ENCODE assay signal across 13 cellular contexts in the genomic region with DNA sequence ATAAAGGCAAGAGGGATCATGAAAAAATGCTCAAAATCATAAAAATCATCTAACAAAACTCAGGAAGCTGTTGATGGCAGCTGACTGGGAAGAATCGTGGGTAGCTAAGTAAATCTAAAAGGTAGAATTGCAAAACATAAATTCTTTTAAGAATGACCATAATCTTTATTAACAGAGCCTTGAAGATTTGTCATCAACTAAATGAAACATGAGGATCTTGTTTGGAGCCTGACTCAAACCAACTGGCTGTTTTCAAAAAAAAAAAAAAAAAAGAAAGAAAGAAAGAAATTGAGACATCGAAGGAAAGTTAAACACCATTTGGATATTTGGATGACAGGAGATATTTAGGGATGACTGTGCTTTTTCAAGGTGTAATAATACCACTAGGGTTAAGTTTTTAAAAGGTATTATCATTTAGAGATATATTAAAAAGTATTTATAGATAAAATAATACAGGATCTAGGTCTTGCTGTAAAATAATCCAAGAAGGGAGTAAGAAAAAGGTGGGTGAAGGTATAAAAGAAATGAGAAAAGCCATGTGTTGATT. TPM values are rescaled to one million over a fixed set of nuclear protein-coding genes. Genes with fewer than 3 reads are reported as not detected.
DNase-seq lines count a peak whose midpoint lies in the region; ATAC-seq and TF ChIP-seq lines count a peak whose summit lies in the region.
"Had no signal": no experiment of that assay in that cellular context is flagged by ENCODE, and none has a peak within 500 bp of the region (broad histone marks: within the 10 kb centered on the region; RNA-seq: fewer than 3 reads in every experiment).

No MANE protein-coding gene starts in this region.

- peaks cover 62% of the 10 kb centered on the region for H3K4me1 Mint-ChIP-seq in activated naive CD8-positive, alpha-beta T cell treated with anti-CD3 and anti-CD28 coated beads, Interleukin-2, amount 50 U/mL, for 24 hours

- 86% methylated on average over 2 of the region's 2 CpGs for WGBS in smooth muscle cell (ENCODE audit: low lambda C conversion rate)

- H3K27ac ChIP-seq in muscle layer of duodenum (ENCODE audit: low read length) = peak overlapping the region; percentile 1
- no peak overlapping the region for H3K27ac ChIP-seq in smooth muscle cell (ENCODE audit: low read depth)
- H3K27ac ChIP-seq: right lobe of liver had no signal

- TF ChIP-seq CTCF in AG09309 (IDR thresholded peaks at IDR 0.05; ENCODE audit: control insufficient read depth, insufficient read depth, low read depth, low read length, missing control alignments) (no peak), smooth muscle cell (IDR thresholded peaks at IDR 0.05; ENCODE audit: borderline replicate concordance, insufficient read depth, poor library complexity, severe bottlenecking) (no peak)

- no peaks in the 10 kb centered on the region for H3K27me3 ChIP-seq in muscle layer of duodenum (ENCODE audit: low read depth, low read length)
- no peaks in the 10 kb centered on the region for H3K27me3 ChIP-seq in smooth muscle cell (ENCODE audit: low read depth)
- H3K27me3 ChIP-seq: adrenal gland, right lobe of liver had no signal

- H3K27ac Mint-ChIP-seq in activated naive CD8-positive, alpha-beta T cell treated with anti-CD3 and anti-CD28 coated beads, Interleukin-2, amount 50 U/mL, for 24 hours = peak overlapping the region; percentile 88

- peak overlapping the region; percentile 25 for H3K4me3 Mint-ChIP-seq in activated naive CD8-positive, alpha-beta T cell treated with anti-CD3 and anti-CD28 coated beads, Interleukin-2, amount 50 U/mL, for 24 hours

- no peaks in the 10 kb centered on the region for H3K79me2 ChIP-seq in smooth muscle cell (ENCODE audit: low read depth)

- H3K27me3 Mint-ChIP-seq in activated naive CD8-positive, alpha-beta T cell treated with anti-CD3 and anti-CD28 coated beads, Interleukin-2, amount 50 U/mL, for 24 hours = no peaks in the 10 kb centered on the region

- peaks cover 0 to 14% of the 10 kb centered on the region in 2 donors for H3K36me3 ChIP-seq in muscle layer of duodenum (ENCODE audit: control insufficient read depth in 1 of 2, insufficient read depth in 2 of 2, low read length in 2 of 2)
- no peaks in the 10 kb centered on the region for H3K36me3 ChIP-seq in smooth muscle cell (ENCODE audit: low read depth)
- H3K36me3 ChIP-seq: adrenal gland, right lobe of liver had no signal

- peaks cover 28 to 53% of the 10 kb centered on the region in 2 donors for H3K4me1 ChIP-seq in muscle layer of duodenum (ENCODE audit: control insufficient read depth in 1 of 2, insufficient read depth in 2 of 2, low read length in 2 of 2)
- H3K4me1 ChIP-seq in smooth muscle cell (ENCODE audit: low read depth) = no peaks in the 10 kb centered on the region

- no peaks in the 10 kb centered on the region for H3K9me3 Mint-ChIP-seq in activated naive CD8-positive, alpha-beta T cell treated with anti-CD3 and anti-CD28 coated beads, Interleukin-2, amount 50 U/mL, for 24 hours

- no peaks in the 10 kb centered on the region for H3K9me3 ChIP-seq in muscle layer of duodenum (ENCODE audit: control insufficient read depth in 1 of 2, low read length in 2 of 2)
- no peaks in the 10 kb centered on the region for H3K9me3 ChIP-seq in smooth muscle cell (replicated peaks; ENCODE audit: low read depth)
- H3K9me3 ChIP-seq: adrenal gland, right lobe of liver had no signal

- DNase-seq in AG09309 (ENCODE audit: low read depth) (peak; percentile 63), GM03348 (ENCODE audit: low spot score) (peak; percentile 61), smooth muscle cell (lab: John Stamatoyannopoulos, UW; ENCODE audit: unreplicated experiment) (no peak)
- DNase-seq in activated naive CD8-positive, alpha-beta T cell treated with anti-CD3 and anti-CD28 coated beads, Interleukin-2, amount 50 U/mL, for 24 hours = no peak
- no peak for DNase-seq in stimulated activated naive CD4-positive, alpha-beta T cell treated with Interleukin-2 at 50 U/mL for 16 hours (lab: John Stamatoyannopoulos, UW)
- DNase-seq: effector CD4-positive, alpha-beta T cell; KG1; NCI-H226; right lobe of liver had no signal

- ATAC-seq in activated naive CD8-positive, alpha-beta T cell treated with anti-CD3 and anti-CD28 coated beads, Interleukin-2, amount 50 U/mL, for 24 hours = no peak
- ATAC-seq in HG02852 (IDR thresholded peaks at IDR 0.05; ENCODE audit: unreplicated experiment) = no peak
- ATAC-seq in GM18858 (IDR thresholded peaks at IDR 0.05; ENCODE audit: unreplicated experiment) = no peak
- ATAC-seq: right lobe of liver had no signal

- no peaks in the 10 kb centered on the region for H4K20me1 ChIP-seq in smooth muscle cell (ENCODE audit: low read depth)

- no peak overlapping the region for H2AFZ ChIP-seq in smooth muscle cell (ENCODE audit: low read depth)

- H3K4me3 ChIP-seq in AG09309 (ENCODE audit: control insufficient read depth, low read depth, low read length) = no peak overlapping the region
- no peak overlapping the region for H3K4me3 ChIP-seq in muscle layer of duodenum (ENCODE audit: low read depth in 1 of 2, low read length in 2 of 2)
- H3K4me3 ChIP-seq in smooth muscle cell = no peak overlapping the region
- H3K4me3 ChIP-seq: adrenal gland, right lobe of liver had no signal

- no peak overlapping the region for H3K9ac ChIP-seq in smooth muscle cell (ENCODE audit: low read depth)

- peaks cover 34% of the 10 kb centered on the region for H3K36me3 Mint-ChIP-seq in activated naive CD8-positive, alpha-beta T cell treated with anti-CD3 and anti-CD28 coated beads, Interleukin-2, amount 50 U/mL, for 24 hours (ENCODE audit: low read depth)

- H3K4me2 ChIP-seq in smooth muscle cell = no peak overlapping the region

- H3F3A ChIP-seq in smooth muscle cell (ENCODE audit: low read depth) = no peaks in the 10 kb centered on the region

RNA-seq across cellular contexts. Expression of a gene that starts 48.6 kb away (rescaled TPM):
- not detected in 2 replicates for total RNA-seq in smooth muscle cell
- not detected in 2 replicates for polyA plus RNA-seq in smooth muscle cell

Comparison
In these comparisons a context has a peak if more than half of its experiments do, and no peak if none do; other contexts are left out.
1. DNase-seq: peak in AG09309 (single experiment) and GM03348 (single experiment); none in activated naive CD8-positive, alpha-beta T cell treated with anti-CD3 and anti-CD28 coated beads, Interleukin-2, amount 50 U/mL, for 24 hours (single experiment), smooth muscle cell (single experiment) and stimulated activated naive CD4-positive, alpha-beta T cell treated with Interleukin-2 at 50 U/mL for 16 hours (single experiment).